Comparison of ENCODE assay signal across 6 cellular contexts in the genomic region with DNA sequence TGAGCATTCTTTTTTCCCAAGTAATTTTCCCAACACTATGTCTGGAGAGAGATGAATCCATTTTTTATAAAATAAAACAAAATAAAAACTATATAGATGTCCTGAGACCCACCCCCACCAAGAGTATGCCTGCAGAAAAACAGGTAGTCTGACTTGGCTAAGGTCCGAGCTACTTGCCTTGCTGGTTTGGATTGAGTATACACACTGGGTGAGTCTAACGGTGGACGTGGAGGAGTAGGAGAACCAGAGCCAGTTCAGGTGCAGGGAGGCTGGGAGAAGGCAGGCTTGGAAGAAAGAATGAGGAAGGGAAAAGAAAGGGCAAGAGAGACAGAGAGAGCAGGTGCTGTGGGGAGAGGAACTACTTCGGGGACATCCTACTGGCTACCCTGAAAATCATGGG.
"Had no signal": no experiment of that assay in that cellular context is flagged by ENCODE, and none has a peak within 500 bp of the region (broad histone marks: within the 10 kb centered on the region; RNA-seq: fewer than 3 reads in every experiment).

No MANE protein-coding gene starts in this region.

- DNase-seq: GM23248, GOT3, H7, IMR-90 had no signal

- H3K9me3 ChIP-seq: HAP-1 had no signal

- H3K36me3 ChIP-seq: HAP-1 had no signal

- H3K27ac ChIP-seq: GM23248 had no signal

- H3K4me3 ChIP-seq: GM23248, HAP-1, K562 had no signal
